8 cellular contexts compared by ENCODE assay signal in genomic region chr5:173057062-173057924, GRCh38. TPM values are rescaled to one million over a fixed set of nuclear protein-coding genes. Genes with fewer than 3 reads are reported as not detected.
DNase-seq lines count a peak whose midpoint lies in the region; FAIRE-seq and TF ChIP-seq lines count a peak whose summit lies in the region.

No MANE protein-coding gene starts in this region.

- no peaks in the 10 kb centered on the region for H3K27me3 Mint-ChIP-seq in activated naive CD4-positive, alpha-beta T cell treated with anti-CD3 and anti-CD28 coated beads for 36 hours (ENCODE audit: low read depth)

- H3K27me3 ChIP-seq in SJSA1 (replicated peaks) (no peaks in the 10 kb centered on the region), neutrophil (no peaks in the 10 kb centered on the region)

- no peaks in the 10 kb centered on the region for H3K9me3 Mint-ChIP-seq in activated naive CD4-positive, alpha-beta T cell treated with anti-CD3 and anti-CD28 coated beads for 36 hours

- no peaks in the 10 kb centered on the region for H3K9me3 ChIP-seq in SJSA1 (replicated peaks)
- H3K9me3 ChIP-seq in neutrophil: no peaks in the 10 kb centered on the region

- peak overlapping the region; percentile 97 for H3K27ac Mint-ChIP-seq in activated naive CD4-positive, alpha-beta T cell treated with anti-CD3 and anti-CD28 coated beads for 36 hours

- peak overlapping the region; percentile 83 for H3K27ac ChIP-seq in SJSA1
- H3K27ac ChIP-seq in neutrophil: peak overlapping the region; percentile 99
- H3K27ac ChIP-seq in substantia nigra (ENCODE audit: low read depth, low read length, poor library complexity, severe bottlenecking): peak overlapping the region; percentile 98

- peak overlapping the region; percentile 76 for H3K4me3 ChIP-seq in HFF-Myc (replicated peaks; ENCODE audit: low read depth, low read length)
- H3K4me3 ChIP-seq in SJSA1: peak overlapping the region; percentile 75
- H3K4me3 ChIP-seq in neutrophil (ENCODE audit: low read depth in 1 of 2, low read length in 1 of 2): peak overlapping the region; percentile 93 to 98

- DNase-seq in GM04503 (ENCODE audit: low read depth): peak; percentile 88
- peak; percentile 83 for DNase-seq in HFF-Myc (ENCODE audit: extremely low read depth, low read depth)
- DNase-seq in MV-4-11 (lab: John Stamatoyannopoulos, UW): peak; percentile 95
- DNase-seq in SJSA1 (ENCODE audit: low read depth in 1 of 2, low spot score in 2 of 2): peak; percentile 99 to 100
- peak; percentile 100 for DNase-seq in activated naive CD4-positive, alpha-beta T cell treated with anti-CD3 and anti-CD28 coated beads for 36 hours
- peak; percentile 91 to 93 for DNase-seq in frontal cortex (ENCODE audit: low spot score in 2 of 2)
- DNase-seq in substantia nigra (lab: John Stamatoyannopoulos, UW): peak; percentile 88 to 99 (median 97)

- peaks cover 51% of the 10 kb centered on the region for H3K4me1 Mint-ChIP-seq in activated naive CD4-positive, alpha-beta T cell treated with anti-CD3 and anti-CD28 coated beads for 36 hours (ENCODE audit: low read depth)

- no peak for FAIRE-seq in frontal cortex (lab: Jason Lieb, UNC)

- H3K4me1 ChIP-seq in SJSA1 (replicated peaks) (peaks cover 27% of the 10 kb centered on the region), neutrophil (ENCODE audit: control insufficient read depth in 1 of 2, insufficient read depth in 1 of 2, low read depth in 1 of 2, low read length in 1 of 2) (peaks cover 24 to 26% of the 10 kb centered on the region in 2 experiments)

- CTCF ChIA-PET in activated naive CD4-positive, alpha-beta T cell treated with anti-CD3 and anti-CD28 coated beads for 36 hours (lab: Charles Lee): interaction anchor here (0.7 to 2.3 kb wide), 10 partner anchors 8 to 139 kb away, joined by 3 to 20 read pairs (median 3); partner anchors contain the start of gene ATP6V0E1

- intact Hi-C loops in activated naive CD4-positive, alpha-beta T cell treated with anti-CD3 and anti-CD28 coated beads for 36 hours (cut with micrococcal nuclease): loop anchor here (1.0 to 5.0 kb wide), 11 partner anchors 8 to 882 kb away; partner anchors contain the start of genes BOD1, CPEB4, ERGIC1 and STC2

- H3K36me3 Mint-ChIP-seq in activated naive CD4-positive, alpha-beta T cell treated with anti-CD3 and anti-CD28 coated beads for 36 hours (ENCODE audit: low read depth): no peaks in the 10 kb centered on the region

- peak overlapping the region; percentile 91 for H3K4me3 Mint-ChIP-seq in activated naive CD4-positive, alpha-beta T cell treated with anti-CD3 and anti-CD28 coated beads for 36 hours

- TF ChIP-seq CTCF in HFF-Myc (IDR thresholded peaks at IDR 0.05; ENCODE audit: low read depth, low read length, missing control alignments) (peak; percentile 12), neutrophil (IDR thresholded peaks at IDR 0.05) (peak; percentile 39)

- H3K36me3 ChIP-seq in SJSA1: peaks cover 3% of the 10 kb centered on the region; the same call in 1 of the 2 replicates
- peaks cover 7% of the 10 kb centered on the region for H3K36me3 ChIP-seq in neutrophil

RNA-seq across cellular contexts. Expression of gene CREBRF, which starts 1.1 kb away (rescaled TPM):
- total RNA-seq in SJSA1 (2014; rRNA removed; shearing (Covaris generic)): 2.7 and 5.8 TPM in 2 replicates
- total RNA-seq in activated naive CD4-positive, alpha-beta T cell treated with anti-CD3 and anti-CD28 coated beads for 36 hours: 10 to 100 TPM; 17.0 to 18.3 TPM
- 34.2 TPM for total RNA-seq in frontal cortex

Comparison
In these comparisons a context has a peak if more than half of its experiments do, and no peak if none do; other contexts are left out.
1. Peak in every context shown above with its lines: DNase-seq, H3K4me3 ChIP-seq and H3K27ac ChIP-seq.